9 cellular contexts compared by ENCODE assay signal in genomic region chr20:46117704-46118467, GRCh38. TPM values are rescaled to one million over a fixed set of nuclear protein-coding genes. Genes with fewer than 3 reads are reported as not detected.
DNase-seq lines count a peak whose midpoint lies in the region; ATAC-seq and FAIRE-seq lines count a peak whose summit lies in the region.
"Had no signal": no experiment of that assay in that cellular context is flagged by ENCODE, and none has a peak within 500 bp of the region (broad histone marks: within the 10 kb centered on the region; RNA-seq: fewer than 3 reads in every experiment).

Gene CD40 (plus strand): TSS chr20:46118314. CDS start chr20:46118344, 30 bp downstream.

- peak within 1 kb of the TSS; percentile 65 to 84 (median 75) for H3K9ac ChIP-seq in subcutaneous abdominal adipose tissue (ENCODE audit: low read length in 5 of 5)

- DNase-seq in NCI-H82 (lab: John Stamatoyannopoulos, UW), result peak; percentile 64
- DNase-seq in NCI-H82 treated with DMSO at 0.1 percent for 48 hours (lab: John Stamatoyannopoulos, UW; ENCODE audit: unreplicated experiment), result no peak
- peak; percentile 93 for DNase-seq in RKO (ENCODE audit: low spot score)
- DNase-seq in activated naive CD4-positive, alpha-beta T cell (lab: John Stamatoyannopoulos, UW), result peak in 3 of 4 experiments; percentile 32 to 63 (median 41)
- DNase-seq in frontal cortex (ENCODE audit: low spot score in 2 of 2), result peak; percentile 45 to 87
- DNase-seq in nucleus accumbens (lab: John Stamatoyannopoulos, UW), result peak in 45 of 56 donors; percentile 5 to 73 (median 37)

- ATAC-seq in HG03039 (IDR thresholded peaks at IDR 0.05; ENCODE audit: unreplicated experiment), result peak; percentile 63

- FAIRE-seq in frontal cortex (lab: Jason Lieb, UNC), result no peak
- FAIRE-seq: A204.1 had no signal

- H3K27ac ChIP-seq in subcutaneous abdominal adipose tissue (ENCODE audit: low read depth, low read length), result peak within 1 kb of the TSS; percentile 88

- no peaks in the 10 kb centered on the region for H3K9me3 ChIP-seq in subcutaneous abdominal adipose tissue (ENCODE audit: control insufficient read depth in 5 of 5, low read length in 5 of 5)

- H3K4me1 ChIP-seq in subcutaneous abdominal adipose tissue (ENCODE audit: control insufficient read depth in 5 of 5, insufficient read depth in 5 of 5, low read length in 5 of 5), result peaks cover 8 to 52% (median 42%) of the 10 kb centered on the region in 5 donors

- H3K4me3 ChIP-seq in subcutaneous abdominal adipose tissue (ENCODE audit: low read depth in 1 of 5, low read length in 5 of 5), result peak within 1 kb of the TSS; percentile 69 to 81 (median 72)

- H3K27me3 ChIP-seq in subcutaneous abdominal adipose tissue (ENCODE audit: control insufficient read depth in 5 of 5, insufficient read depth in 4 of 5, low read length in 5 of 5), result peaks cover 0 to 2% (median 0%) of the 10 kb centered on the region in 5 donors

- peaks cover 0 to 12% (median 11%) of the 10 kb centered on the region in 5 donors for H3K36me3 ChIP-seq in subcutaneous abdominal adipose tissue (ENCODE audit: control insufficient read depth in 5 of 5, insufficient read depth in 5 of 5, low read length in 5 of 5)

RNA-seq across cellular contexts. Expression of gene CD40, which starts in this region (rescaled TPM):
- 0.41 TPM for total RNA-seq in frontal cortex

Comparison
In these comparisons a context has a peak if more than half of its experiments do, and no peak if none do; other contexts are left out.
1. Peak in DNase-seq in frontal cortex; RNA of the gene not detected or under 1 TPM.